Comparison of ENCODE assay signal across 2 cellular contexts in the genomic region with DNA sequence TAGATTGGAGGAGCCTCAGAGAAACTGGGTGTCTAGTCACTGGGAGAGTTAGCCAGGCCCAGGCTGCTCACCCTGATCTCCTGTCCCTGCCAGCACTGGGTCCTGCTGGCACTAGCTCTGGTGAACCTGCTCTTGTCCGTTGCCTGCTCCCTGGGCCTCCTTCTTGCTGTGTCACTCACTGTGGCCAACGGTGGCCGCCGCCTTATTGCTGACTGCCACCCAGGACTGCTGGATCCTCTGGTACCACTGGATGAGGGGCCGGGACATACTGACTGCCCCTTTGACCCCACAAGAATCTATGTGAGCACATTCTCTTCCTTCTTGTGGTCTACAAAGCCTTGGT.
TF ChIP-seq lines count a peak whose summit lies in the region.

No MANE protein-coding gene starts in this region.

TF ChIP-seq in SK-N-SH treated with all-trans-retinoic acid at 6 μM for 48 hours, 23 proteins besides CTCF, POLR2A, EP300 and RAD21:
- TF ChIP-seq ZFP3 (CRISPR knock-in tag; IDR thresholded peaks at IDR 0.05), result no peak
- TF ChIP-seq ZNF565 (CRISPR knock-in tag; conservative IDR thresholded peaks at IDR 0.05; ENCODE audit: low read depth), result no peak
- TF ChIP-seq TCF4 (CRISPR knock-in tag; IDR thresholded peaks at IDR 0.05; ENCODE audit: borderline replicate concordance), result no peak
- TF ChIP-seq, protein P1, sequence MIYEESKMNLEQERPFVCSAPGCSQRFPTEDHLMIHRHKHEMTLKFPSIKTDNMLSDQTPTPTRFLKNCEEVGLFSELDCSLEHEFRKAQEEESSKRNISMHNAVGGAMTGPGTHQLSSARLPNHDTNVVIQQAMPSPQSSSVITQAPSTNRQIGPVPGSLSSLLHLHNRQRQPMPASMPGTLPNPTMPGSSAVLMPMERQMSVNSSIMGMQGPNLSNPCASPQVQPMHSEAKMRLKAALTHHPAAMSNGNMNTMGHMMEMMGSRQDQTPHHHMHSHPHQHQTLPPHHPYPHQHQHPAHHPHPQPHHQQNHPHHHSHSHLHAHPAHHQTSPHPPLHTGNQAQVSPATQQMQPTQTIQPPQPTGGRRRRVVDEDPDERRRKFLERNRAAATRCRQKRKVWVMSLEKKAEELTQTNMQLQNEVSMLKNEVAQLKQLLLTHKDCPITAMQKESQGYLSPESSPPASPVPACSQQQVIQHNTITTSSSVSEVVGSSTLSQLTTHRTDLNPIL (CRISPR knock-in tag; IDR thresholded peaks at IDR 0.05; ENCODE audit: low read depth), result no peak
- TF ChIP-seq GLIS3 (CRISPR knock-in tag; IDR thresholded peaks at IDR 0.05), result no peak
- TF ChIP-seq ZC3H10 (CRISPR knock-in tag; IDR thresholded peaks at IDR 0.05), result no peak
- TF ChIP-seq, protein P2, sequence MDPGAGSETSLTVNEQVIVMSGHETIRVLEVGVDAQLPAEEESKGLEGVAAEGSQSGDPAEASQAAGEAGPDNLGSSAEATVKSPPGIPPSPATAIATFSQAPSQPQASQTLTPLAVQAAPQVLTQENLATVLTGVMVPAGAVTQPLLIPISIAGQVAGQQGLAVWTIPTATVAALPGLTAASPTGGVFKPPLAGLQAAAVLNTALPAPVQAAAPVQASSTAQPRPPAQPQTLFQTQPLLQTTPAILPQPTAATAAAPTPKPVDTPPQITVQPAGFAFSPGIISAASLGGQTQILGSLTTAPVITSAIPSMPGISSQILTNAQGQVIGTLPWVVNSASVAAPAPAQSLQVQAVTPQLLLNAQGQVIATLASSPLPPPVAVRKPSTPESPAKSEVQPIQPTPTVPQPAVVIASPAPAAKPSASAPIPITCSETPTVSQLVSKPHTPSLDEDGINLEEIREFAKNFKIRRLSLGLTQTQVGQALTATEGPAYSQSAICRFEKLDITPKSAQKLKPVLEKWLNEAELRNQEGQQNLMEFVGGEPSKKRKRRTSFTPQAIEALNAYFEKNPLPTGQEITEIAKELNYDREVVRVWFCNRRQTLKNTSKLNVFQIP (CRISPR knock-in tag; IDR thresholded peaks at IDR 0.05; ENCODE audit: borderline replicate concordance, low read depth), result no peak
- no peak for TF ChIP-seq RARB (CRISPR knock-in tag; IDR thresholded peaks at IDR 0.05)
- no peak for TF ChIP-seq TOX (CRISPR knock-in tag; IDR thresholded peaks at IDR 0.05; ENCODE audit: borderline replicate concordance)
- TF ChIP-seq PPARA (CRISPR knock-in tag; IDR thresholded peaks at IDR 0.05; ENCODE audit: borderline replicate concordance), result no peak
- no peak for TF ChIP-seq ZFP30 (CRISPR knock-in tag; IDR thresholded peaks at IDR 0.05)
- TF ChIP-seq ESRRG (CRISPR knock-in tag; IDR thresholded peaks at IDR 0.05), result no peak
- TF ChIP-seq, protein P3, sequence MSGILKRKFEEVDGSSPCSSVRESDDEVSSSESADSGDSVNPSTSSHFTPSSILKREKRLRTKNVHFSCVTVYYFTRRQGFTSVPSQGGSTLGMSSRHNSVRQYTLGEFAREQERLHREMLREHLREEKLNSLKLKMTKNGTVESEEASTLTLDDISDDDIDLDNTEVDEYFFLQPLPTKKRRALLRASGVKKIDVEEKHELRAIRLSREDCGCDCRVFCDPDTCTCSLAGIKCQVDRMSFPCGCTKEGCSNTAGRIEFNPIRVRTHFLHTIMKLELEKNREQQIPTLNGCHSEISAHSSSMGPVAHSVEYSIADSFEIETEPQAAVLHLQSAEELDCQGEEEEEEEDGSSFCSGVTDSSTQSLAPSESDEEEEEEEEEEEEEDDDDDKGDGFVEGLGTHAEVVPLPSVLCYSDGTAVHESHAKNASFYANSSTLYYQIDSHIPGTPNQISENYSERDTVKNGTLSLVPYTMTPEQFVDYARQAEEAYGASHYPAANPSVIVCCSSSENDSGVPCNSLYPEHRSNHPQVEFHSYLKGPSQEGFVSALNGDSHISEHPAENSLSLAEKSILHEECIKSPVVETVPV (CRISPR knock-in tag; IDR thresholded peaks at IDR 0.05), result no peak
- TF ChIP-seq BACH2 (CRISPR knock-in tag; IDR thresholded peaks at IDR 0.05; ENCODE audit: borderline replicate concordance), result no peak
- TF ChIP-seq OSR1 (CRISPR knock-in tag; IDR thresholded peaks at IDR 0.05), result no peak
- no peak for TF ChIP-seq CSDC2 (CRISPR knock-in tag; IDR thresholded peaks at IDR 0.05)
- no peak for TF ChIP-seq ZNF70 (CRISPR knock-in tag; IDR thresholded peaks at IDR 0.05)

TF ChIP-seq in SK-N-SH, 30 proteins besides CTCF, POLR2A, EP300 and RAD21:
- TF ChIP-seq SMC3 (IDR thresholded peaks at IDR 0.05; ENCODE audit: low read depth, low read length) (no peak), RCOR1 (IDR thresholded peaks at IDR 0.05; ENCODE audit: low read length) (no peak), FOSL2 (IDR thresholded peaks at IDR 0.05; ENCODE audit: borderline replicate concordance, low read depth) (no peak), TEAD4 (IDR thresholded peaks at IDR 0.05; ENCODE audit: borderline replicate concordance, insufficient read depth) (no peak), NRF1 (IDR thresholded peaks at IDR 0.05; ENCODE audit: low read depth, low read length) (no peak), MXI1 (IDR thresholded peaks at IDR 0.05; ENCODE audit: low read depth, low read length) (no peak), EZH2phosphoT487 (IDR thresholded peaks at IDR 0.05; ENCODE audit: borderline replicate concordance, low read depth) (no peak), RFX5 (IDR thresholded peaks at IDR 0.05; ENCODE audit: low read length) (no peak), CHD2 (IDR thresholded peaks at IDR 0.05; ENCODE audit: low read length, partially characterized antibody) (no peak), MEF2A (IDR thresholded peaks at IDR 0.05; ENCODE audit: borderline replicate concordance, low read depth) (no peak), YY1 (IDR thresholded peaks at IDR 0.05; ENCODE audit: low read depth) (no peak), GABPA (IDR thresholded peaks at IDR 0.05; ENCODE audit: low read depth) (no peak), TCF12 (IDR thresholded peaks at IDR 0.05) (no peak), POLR2AphosphoS5 (IDR thresholded peaks at IDR 0.05; ENCODE audit: low read depth, low read length) (no peak)
- TF ChIP-seq, protein P4, sequence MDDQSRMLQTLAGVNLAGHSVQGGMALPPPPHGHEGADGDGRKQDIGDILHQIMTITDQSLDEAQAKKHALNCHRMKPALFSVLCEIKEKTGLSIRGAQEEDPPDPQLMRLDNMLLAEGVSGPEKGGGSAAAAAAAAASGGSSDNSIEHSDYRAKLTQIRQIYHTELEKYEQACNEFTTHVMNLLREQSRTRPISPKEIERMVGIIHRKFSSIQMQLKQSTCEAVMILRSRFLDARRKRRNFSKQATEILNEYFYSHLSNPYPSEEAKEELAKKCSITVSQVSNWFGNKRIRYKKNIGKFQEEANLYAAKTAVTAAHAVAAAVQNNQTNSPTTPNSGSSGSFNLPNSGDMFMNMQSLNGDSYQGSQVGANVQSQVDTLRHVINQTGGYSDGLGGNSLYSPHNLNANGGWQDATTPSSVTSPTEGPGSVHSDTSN (IDR thresholded peaks at IDR 0.05), result no peak
- TF ChIP-seq, protein P5, sequence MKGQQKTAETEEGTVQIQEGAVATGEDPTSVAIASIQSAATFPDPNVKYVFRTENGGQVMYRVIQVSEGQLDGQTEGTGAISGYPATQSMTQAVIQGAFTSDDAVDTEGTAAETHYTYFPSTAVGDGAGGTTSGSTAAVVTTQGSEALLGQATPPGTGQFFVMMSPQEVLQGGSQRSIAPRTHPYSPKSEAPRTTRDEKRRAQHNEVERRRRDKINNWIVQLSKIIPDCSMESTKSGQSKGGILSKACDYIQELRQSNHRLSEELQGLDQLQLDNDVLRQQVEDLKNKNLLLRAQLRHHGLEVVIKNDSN (IDR thresholded peaks at IDR 0.05; ENCODE audit: borderline replicate concordance, low read depth), result no peak
- TF ChIP-seq, protein P6, sequence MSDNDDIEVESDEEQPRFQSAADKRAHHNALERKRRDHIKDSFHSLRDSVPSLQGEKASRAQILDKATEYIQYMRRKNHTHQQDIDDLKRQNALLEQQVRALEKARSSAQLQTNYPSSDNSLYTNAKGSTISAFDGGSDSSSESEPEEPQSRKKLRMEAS (IDR thresholded peaks at IDR 0.05; ENCODE audit: low read depth), result no peak
